Comparison of ENCODE assay signal across 8 cellular contexts in genomic region chr5:172931001-172931536, GRCh38. TPM values are rescaled to one million over a fixed set of nuclear protein-coding genes. Genes with fewer than 3 reads are reported as not detected.
A peak's percentile ranks its signal among the peaks of the same experiment; 100 is the strongest.
DNase-seq lines count a peak whose midpoint lies in the region; ATAC-seq, FAIRE-seq and TF ChIP-seq lines count a peak whose summit lies in the region.

No MANE protein-coding gene starts in this region.

- H3K27me3 ChIP-seq in bronchial epithelial cell (ENCODE audit: control insufficient read depth, insufficient read depth, low read length) (no peaks in the 10 kb centered on the region), aorta (ENCODE audit: control insufficient read depth in 1 of 2, insufficient read depth in 2 of 2, low read length in 1 of 2) (no peaks in the 10 kb centered on the region)

- no peaks in the 10 kb centered on the region for H3K9me3 ChIP-seq in aorta (ENCODE audit: control insufficient read depth, low read length)

- intact Hi-C loops in aorta (cut with DNase I) = loop anchor here in 1 of 2 donors (2.0 kb wide), 1 partner anchor 26 kb away; no protein-coding TSS in a partner anchor

- no peaks in the 10 kb centered on the region for H3K27me3 Mint-ChIP-seq in activated T-cell treated with anti-CD3 and anti-CD28 coated beads, Interleukin-2, amount 50 U/mL, for 72 hours (ENCODE audit: low read depth)

- FAIRE-seq in bronchial epithelial cell (lab: Jason Lieb, UNC) = peak; percentile 91

- peak overlapping the region; percentile 88 to 93 for H3K27ac ChIP-seq in aorta (ENCODE audit: low read depth in 1 of 2, low read length in 2 of 2)

- no peak for TF ChIP-seq CTCF in bronchial epithelial cell (IDR thresholded peaks at IDR 0.05; ENCODE audit: insufficient read depth, low read length, severe bottlenecking)

- H3K4me1 Mint-ChIP-seq in activated T-cell treated with anti-CD3 and anti-CD28 coated beads, Interleukin-2, amount 50 U/mL, for 72 hours (ENCODE audit: low read depth) = peaks cover 5% of the 10 kb centered on the region

- DNase-seq in activated T-cell treated with anti-CD3 and anti-CD28 coated beads, Interleukin-2, amount 50 U/mL, for 72 hours = no peak
- DNase-seq in activated T-cell treated with anti-CD3 and anti-CD28 coated beads, Interleukin-2, amount 50 U/mL, for 48 hours = no peak
- DNase-seq in bronchial epithelial cell (ENCODE audit: low read depth) (peak; percentile 93), lung microvascular endothelial cell (ENCODE audit: low read depth in 2 of 2) (peak; percentile 81 to 83), aorta (peak; percentile 81 to 91)
- no peak for DNase-seq in effector CD8-positive, alpha-beta T cell (lab: John Stamatoyannopoulos, UW)

- no peaks in the 10 kb centered on the region for H3K9me3 Mint-ChIP-seq in activated T-cell treated with anti-CD3 and anti-CD28 coated beads, Interleukin-2, amount 50 U/mL, for 72 hours

- H3K36me3 ChIP-seq in bronchial epithelial cell (ENCODE audit: control insufficient read depth, insufficient read depth, low read length) (peaks cover 26% of the 10 kb centered on the region), aorta (ENCODE audit: control insufficient read depth in 1 of 2, insufficient read depth in 2 of 2, low read length in 1 of 2) (peaks cover 0 to 2% of the 10 kb centered on the region in 2 donors)

- H3K27ac Mint-ChIP-seq in activated T-cell treated with anti-CD3 and anti-CD28 coated beads, Interleukin-2, amount 50 U/mL, for 72 hours = peak overlapping the region; percentile 49

- 5 to 6% methylated on average over 9 of the region's 9 CpGs for WGBS in aorta, 2 donors

- peaks cover 0 to 5% of the 10 kb centered on the region in 2 donors for H3K4me1 ChIP-seq in aorta (ENCODE audit: control insufficient read depth in 1 of 2, insufficient read depth in 2 of 2, low read length in 2 of 2)

- no peak overlapping the region for H3K4me3 Mint-ChIP-seq in activated T-cell treated with anti-CD3 and anti-CD28 coated beads, Interleukin-2, amount 50 U/mL, for 72 hours

- H3K4me3 ChIP-seq in bronchial epithelial cell (ENCODE audit: low read depth, low read length) = no peak overlapping the region
- H3K4me3 ChIP-seq in aorta (ENCODE audit: low read length in 2 of 2) = no peak overlapping the region

- ATAC-seq in activated T-cell treated with anti-CD3 and anti-CD28 coated beads, Interleukin-2, amount 50 U/mL, for 72 hours (replicated peaks in 1 of 2) = no peak
- ATAC-seq in aorta (ENCODE audit: low FRiP score) = peak; percentile 77
- no peak for ATAC-seq in HG03280 (IDR thresholded peaks at IDR 0.05; ENCODE audit: unreplicated experiment)
- no peak for ATAC-seq in activated CD4-positive, CD25-positive, alpha-beta regulatory T cell treated with anti-CD3 and anti-CD28 coated beads, Interleukin-2, amount 50 U/mL, for 24 hours

- peaks cover 0 to 2% of the 10 kb centered on the region in 2 donors for H3K36me3 Mint-ChIP-seq in activated T-cell treated with anti-CD3 and anti-CD28 coated beads, Interleukin-2, amount 50 U/mL, for 72 hours (ENCODE audit: insufficient read depth in 2 of 2)

RNA-seq across cellular contexts. Expression of gene RPL26L1, which starts 28.2 kb away (rescaled TPM):
- 10 to 100 TPM; 33.6 to 34.6 TPM for total RNA-seq in activated T-cell treated with anti-CD3 and anti-CD28 coated beads, Interleukin-2, amount 50 U/mL, for 72 hours
- total RNA-seq in bronchial epithelial cell (44.8 and 52.9 TPM in 2 replicates), lung microvascular endothelial cell (27.2 and 28.4 TPM in 2 replicates), aorta (10 to 100 TPM; 16.7 to 31.2 TPM)
- 10 to 100 TPM; 28.2 to 30.4 TPM for polyA plus RNA-seq in aorta

RNA-seq across cellular contexts. Expression of gene ATP6V0E1, which starts 52.5 kb away (rescaled TPM):
- 100 to 1,000 TPM; 105 to 117 TPM for total RNA-seq in activated T-cell treated with anti-CD3 and anti-CD28 coated beads, Interleukin-2, amount 50 U/mL, for 72 hours
- total RNA-seq in bronchial epithelial cell (189 and 254 TPM in 2 replicates), lung microvascular endothelial cell (318 and 553 TPM in 2 replicates), aorta (100 to 1,000 TPM; 183 to 192 TPM)
- polyA plus RNA-seq in aorta = 100 to 1,000 TPM; 244 to 268 TPM

Comparison
In these comparisons a context has a peak if more than half of its experiments do, and no peak if none do; other contexts are left out.
1. DNase-seq: peak in bronchial epithelial cell (single experiment), lung microvascular endothelial cell (2 of 2) and aorta (2 of 2); none in activated T-cell treated with anti-CD3 and anti-CD28 coated beads, Interleukin-2, amount 50 U/mL, for 72 hours (0 of 2), activated T-cell treated with anti-CD3 and anti-CD28 coated beads, Interleukin-2, amount 50 U/mL, for 48 hours (0 of 2) and effector CD8-positive, alpha-beta T cell (single experiment).